Comparison of ENCODE assay signal across 9 cellular contexts in genomic region chr13:110916671-110917142, GRCh38. TPM values are rescaled to one million over a fixed set of nuclear protein-coding genes. Genes with fewer than 3 reads are reported as not detected.
A peak's percentile ranks its signal among the peaks of the same experiment; 100 is the strongest.
DNase-seq lines count a peak whose midpoint lies in the region; ATAC-seq, FAIRE-seq and TF ChIP-seq lines count a peak whose summit lies in the region.
"Had no signal": no experiment of that assay in that cellular context is flagged by ENCODE, and none has a peak within 500 bp of the region (broad histone marks: within the 10 kb centered on the region; RNA-seq: fewer than 3 reads in every experiment).

No MANE protein-coding gene starts in this region.

- no peak for TF ChIP-seq POLR2A in gastroesophageal sphincter (IDR thresholded peaks at IDR 0.05)

- DNase-seq in H4 (ENCODE audit: low spot score) (peak; percentile 50), WTC11 (ENCODE audit: low spot score) (no peak), kidney (no peak)
- DNase-seq in activated CD8-positive, alpha-beta memory T cell treated with anti-CD3 and anti-CD28 coated beads, Interleukin-2, amount 10 ng/mL, durations not matched to agents 7 days and 5 days: no peak
- DNase-seq: stimulated activated CD4-positive, alpha-beta T cell treated with anti-CD3 and anti-CD28 coated beads, Interleukin-4, amount 100 ng/mL, for 1 hour had no signal

- no peak overlapping the region for H3K27ac Mint-ChIP-seq in WTC11
- H3K27ac Mint-ChIP-seq in stimulated activated memory B cell treated with anti-CD40 and anti-IgM and Interleukin-4, amounts not matched to agents 10 μg/mL and 1 μg/mL and 100 μg/mL, for 72 hours: peak overlapping the region; percentile 96
- no peak overlapping the region for H3K27ac Mint-ChIP-seq in activated CD8-positive, alpha-beta memory T cell treated with anti-CD3 and anti-CD28 coated beads, Interleukin-2, amount 10 ng/mL, durations not matched to agents 7 days and 5 days

- WGBS in gastroesophageal sphincter (ENCODE audit: low coverage in 1 of 2), 2 donors: 51 to 54% methylated on average over 5 of the region's 5 CpGs

- H3K36me3 Mint-ChIP-seq in WTC11: 0 out of 2 replicates have a peak, but pooled peaks cover 2% of the 10 kb centered on the region
- no peaks in the 10 kb centered on the region for H3K36me3 Mint-ChIP-seq in stimulated activated memory B cell treated with anti-CD40 and anti-IgM and Interleukin-4, amounts not matched to agents 10 μg/mL and 1 μg/mL and 100 μg/mL, for 72 hours
- peaks cover 11% of the 10 kb centered on the region for H3K36me3 Mint-ChIP-seq in activated CD8-positive, alpha-beta memory T cell treated with anti-CD3 and anti-CD28 coated beads, Interleukin-2, amount 10 ng/mL, durations not matched to agents 7 days and 5 days

- H3K4me3 ChIP-seq in gastroesophageal sphincter (no peak overlapping the region), kidney (ENCODE audit: low read length in 2 of 2) (no peak overlapping the region)

- POLR2A ChIA-PET in WTC11 (lab: Charles Lee): no interaction called here

- H3K9me3 Mint-ChIP-seq in WTC11: no peaks in the 10 kb centered on the region
- H3K9me3 Mint-ChIP-seq in stimulated activated memory B cell treated with anti-CD40 and anti-IgM and Interleukin-4, amounts not matched to agents 10 μg/mL and 1 μg/mL and 100 μg/mL, for 72 hours: no peaks in the 10 kb centered on the region
- no peaks in the 10 kb centered on the region for H3K9me3 Mint-ChIP-seq in activated CD8-positive, alpha-beta memory T cell treated with anti-CD3 and anti-CD28 coated beads, Interleukin-2, amount 10 ng/mL, durations not matched to agents 7 days and 5 days (ENCODE audit: low read depth)

- FAIRE-seq in kidney (lab: Jason Lieb, UNC): no peak
- FAIRE-seq: H1 had no signal

- H3K9ac ChIP-seq in kidney (ENCODE audit: low read length in 2 of 2): no peak overlapping the region

- intact Hi-C loops in kidney (cut with DNase I): no loop called here

- peaks cover 43% of the 10 kb centered on the region for H3K4me1 Mint-ChIP-seq in WTC11
- H3K4me1 Mint-ChIP-seq in stimulated activated memory B cell treated with anti-CD40 and anti-IgM and Interleukin-4, amounts not matched to agents 10 μg/mL and 1 μg/mL and 100 μg/mL, for 72 hours: peaks cover 66% of the 10 kb centered on the region
- peaks cover 40% of the 10 kb centered on the region for H3K4me1 Mint-ChIP-seq in activated CD8-positive, alpha-beta memory T cell treated with anti-CD3 and anti-CD28 coated beads, Interleukin-2, amount 10 ng/mL, durations not matched to agents 7 days and 5 days

- H3K9me3 ChIP-seq in gastroesophageal sphincter (no peaks in the 10 kb centered on the region), kidney (ENCODE audit: control insufficient read depth in 1 of 2, low read length in 2 of 2) (no peaks in the 10 kb centered on the region)

- no peaks in the 10 kb centered on the region for H3K36me3 ChIP-seq in gastroesophageal sphincter
- H3K36me3 ChIP-seq in kidney (ENCODE audit: control insufficient read depth in 1 of 2, insufficient read depth in 2 of 2, low read length in 2 of 2): no peaks in the 10 kb centered on the region

- H3K4me3 Mint-ChIP-seq in WTC11: peak overlapping the region; percentile 88
- peak overlapping the region; percentile 90 for H3K4me3 Mint-ChIP-seq in stimulated activated memory B cell treated with anti-CD40 and anti-IgM and Interleukin-4, amounts not matched to agents 10 μg/mL and 1 μg/mL and 100 μg/mL, for 72 hours
- no peak overlapping the region for H3K4me3 Mint-ChIP-seq in activated CD8-positive, alpha-beta memory T cell treated with anti-CD3 and anti-CD28 coated beads, Interleukin-2, amount 10 ng/mL, durations not matched to agents 7 days and 5 days

- TF ChIP-seq CTCF in WTC11 (IDR thresholded peaks at IDR 0.05) (no peak), gastroesophageal sphincter (IDR thresholded peaks at IDR 0.05) (no peak), kidney (IDR thresholded peaks at IDR 0.05; ENCODE audit: borderline replicate concordance, extremely low read depth, insufficient read depth) (no peak)

- no peak for TF ChIP-seq EP300 in gastroesophageal sphincter (IDR thresholded peaks at IDR 0.05)

- H3K27me3 Mint-ChIP-seq in WTC11 (ENCODE audit: low read depth): 0 out of 2 replicates have a peak, but pooled peaks cover 2% of the 10 kb centered on the region
- H3K27me3 Mint-ChIP-seq in stimulated activated memory B cell treated with anti-CD40 and anti-IgM and Interleukin-4, amounts not matched to agents 10 μg/mL and 1 μg/mL and 100 μg/mL, for 72 hours: no peaks in the 10 kb centered on the region
- peaks cover 4% of the 10 kb centered on the region for H3K27me3 Mint-ChIP-seq in activated CD8-positive, alpha-beta memory T cell treated with anti-CD3 and anti-CD28 coated beads, Interleukin-2, amount 10 ng/mL, durations not matched to agents 7 days and 5 days

- CTCF ChIA-PET in WTC11 (lab: Charles Lee): no interaction called here
- CTCF ChIA-PET in activated CD8-positive, alpha-beta memory T cell treated with anti-CD3 and anti-CD28 coated beads, Interleukin-2, amount 10 ng/mL, durations not matched to agents 7 days and 5 days (lab: Charles Lee): no interaction called here

- H3K27ac ChIP-seq in gastroesophageal sphincter (peak overlapping the region in 3 of 4 donors; percentile 99 to 100 (median 100)), kidney (ENCODE audit: low read depth in 2 of 2, low read length in 2 of 2) (peak overlapping the region in 1 of 2 donors; percentile 92)

- H3K4me1 ChIP-seq in gastroesophageal sphincter (peaks cover 0 to 33% (median 16%) of the 10 kb centered on the region in 3 donors), kidney (ENCODE audit: control insufficient read depth in 1 of 2, insufficient read depth in 1 of 2, low read depth in 1 of 2, low read length in 2 of 2) (peaks cover 6 to 8% of the 10 kb centered on the region in 2 donors)

- H3K27me3 ChIP-seq in gastroesophageal sphincter: no peaks in the 10 kb centered on the region

- ATAC-seq in WTC11 (no peak), gastroesophageal sphincter (no peak), GM21528 (IDR thresholded peaks at IDR 0.05; ENCODE audit: low FRiP score, unreplicated experiment) (no peak)
- ATAC-seq in stimulated activated memory B cell treated with anti-CD40 and anti-IgM and Interleukin-4, amounts not matched to agents 10 μg/mL and 1 μg/mL and 100 μg/mL, for 72 hours: no peak
- no peak for ATAC-seq in activated CD8-positive, alpha-beta memory T cell treated with anti-CD3 and anti-CD28 coated beads, Interleukin-2, amount 10 ng/mL, durations not matched to agents 7 days and 5 days

TF ChIP-seq in WTC11, 78 proteins besides CTCF, POLR2A, EP300 and RAD21:
- no peak for TF ChIP-seq GRHL2 (CRISPR knock-in tag; IDR thresholded peaks at IDR 0.05; ENCODE audit: insufficient replicate concordance, severe bottlenecking)
- no peak for TF ChIP-seq GTF2I (CRISPR knock-in tag; conservative IDR thresholded peaks at IDR 0.05)
- TF ChIP-seq RORB (CRISPR knock-in tag; IDR thresholded peaks at IDR 0.05): no peak
- no peak for TF ChIP-seq TCF7 (CRISPR knock-in tag; IDR thresholded peaks at IDR 0.05; ENCODE audit: low read depth)
- TF ChIP-seq SOX15 (CRISPR knock-in tag; IDR thresholded peaks at IDR 0.05): no peak
- no peak for TF ChIP-seq IRF2 (CRISPR knock-in tag; IDR thresholded peaks at IDR 0.05; ENCODE audit: borderline replicate concordance, low read depth)
- TF ChIP-seq ZNF671 (CRISPR knock-in tag; IDR thresholded peaks at IDR 0.05): no peak
- TF ChIP-seq ZNF317 (CRISPR knock-in tag; IDR thresholded peaks at IDR 0.05; ENCODE audit: borderline replicate concordance, low read depth): no peak
- no peak for TF ChIP-seq NFYB (CRISPR knock-in tag; conservative IDR thresholded peaks at IDR 0.05; ENCODE audit: low read depth)
- no peak for TF ChIP-seq TP53 (CRISPR knock-in tag; IDR thresholded peaks at IDR 0.05)
- no peak for TF ChIP-seq NR3C1 (CRISPR knock-in tag; conservative IDR thresholded peaks at IDR 0.05; ENCODE audit: low read depth)
- no peak for TF ChIP-seq NFATC4 (CRISPR knock-in tag; IDR thresholded peaks at IDR 0.05)

RNA-seq across cellular contexts. Expression of gene ANKRD10, which starts 1.8 kb away (rescaled TPM):
- total RNA-seq in H4 (2014; rRNA removed; shearing (Covaris generic)): 40.9 and 45.6 TPM in 2 replicates
- total RNA-seq in WTC11 (2021): 176 to 219 TPM (median 191 TPM) in 3 replicates
- 100 to 1,000 TPM in 3 of 4 donors, 10 to 100 TPM in 1; 97.8 to 189 (median 114) TPM for total RNA-seq in gastroesophageal sphincter
- 159 TPM for total RNA-seq in kidney
- polyA plus RNA-seq in kidney (ENCODE audit: insufficient read depth, low read depth, low replicate concordance): 64.9 TPM
- total RNA-seq in activated CD8-positive, alpha-beta memory T cell treated with anti-CD3 and anti-CD28 coated beads, Interleukin-2, amount 10 ng/mL, durations not matched to agents 7 days and 5 days: 100 to 1,000 TPM; 120 to 143 TPM
